8 cellular contexts compared by ENCODE assay signal in the genomic region with DNA sequence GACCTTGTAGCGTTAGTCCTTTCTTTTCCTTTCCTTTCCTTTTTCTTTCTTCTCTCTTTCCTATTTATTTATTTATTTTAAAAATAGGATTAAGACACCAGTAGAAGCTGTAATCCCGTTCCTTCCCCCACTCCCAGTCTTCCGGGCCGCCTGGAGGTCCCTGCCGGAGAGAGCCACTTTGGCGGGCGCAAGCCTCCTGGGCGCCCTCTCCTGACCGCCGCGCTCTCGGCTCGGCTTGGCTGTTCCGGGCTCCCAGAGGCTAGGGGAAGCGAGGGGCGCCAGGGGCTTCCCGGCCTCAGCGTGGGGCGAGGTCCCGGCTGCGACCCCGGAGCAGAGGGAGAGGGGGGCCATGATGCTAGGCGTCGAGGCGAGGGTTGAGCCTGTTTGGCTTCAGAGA. TPM values are rescaled to one million over a fixed set of nuclear protein-coding genes. Genes with fewer than 3 reads are reported as not detected.
DNase-seq lines count a peak whose midpoint lies in the region; ATAC-seq and TF ChIP-seq lines count a peak whose summit lies in the region.

No MANE protein-coding gene starts in this region.

- H3K4me3 ChIP-seq in coronary artery (peak overlapping the region; percentile 59), iPS-20b (ENCODE audit: low read length) (peak overlapping the region; percentile 60)

- H3K4me1 Mint-ChIP-seq in activated CD8-positive, alpha-beta T cell treated with anti-CD3 and anti-CD28 coated beads, Interleukin-2, amount 10 ng/mL, durations not matched to agents 7 days and 5 days (ENCODE audit: low read depth), result no peaks in the 10 kb centered on the region

- no peak for DNase-seq in coronary artery (ENCODE audit: low spot score)
- DNase-seq in sciatic nerve (ENCODE audit: low spot score), result no peak
- no peak for DNase-seq in DMS114 treated with DMSO at 0.1 percent for 48 hours (lab: John Stamatoyannopoulos, UW; ENCODE audit: unreplicated experiment)
- no peak for DNase-seq in activated CD8-positive, alpha-beta memory T cell treated with anti-CD3 and anti-CD28 coated beads, Interleukin-2, amount 50 U/mL, for 48 hours
- no peak for DNase-seq in activated CD8-positive, alpha-beta T cell treated with anti-CD3 and anti-CD28 coated beads, Interleukin-2, amount 10 ng/mL, durations not matched to agents 7 days and 5 days

- peaks cover 20% of the 10 kb centered on the region for H3K4me1 ChIP-seq in ES-I3 (ENCODE audit: insufficient read depth, low read length)
- peaks cover 23% of the 10 kb centered on the region for H3K4me1 ChIP-seq in iPS-20b (ENCODE audit: insufficient read depth, low read length)

- POLR2A ChIA-PET in activated CD8-positive, alpha-beta T cell treated with anti-CD3 and anti-CD28 coated beads, Interleukin-2, amount 10 ng/mL, durations not matched to agents 7 days and 5 days (lab: Charles Lee), result no interaction called here

- H3K36me3 ChIP-seq in ES-I3 (ENCODE audit: insufficient read depth, low read length), result no peaks in the 10 kb centered on the region
- H3K36me3 ChIP-seq in iPS-20b (ENCODE audit: insufficient read depth, low read depth, low read length), result no peaks in the 10 kb centered on the region

- intact Hi-C loops in sciatic nerve (cut with DNase I), result no loop called here

- H3K4me3 Mint-ChIP-seq in activated CD8-positive, alpha-beta T cell treated with anti-CD3 and anti-CD28 coated beads, Interleukin-2, amount 10 ng/mL, durations not matched to agents 7 days and 5 days, result no peak overlapping the region

- H3K27ac ChIP-seq in coronary artery, result peak overlapping the region in 1 of 2 donors; percentile 86
- no peak overlapping the region for H3K27ac ChIP-seq in iPS-20b (ENCODE audit: low read length)

- H3K9me3 Mint-ChIP-seq in activated CD8-positive, alpha-beta T cell treated with anti-CD3 and anti-CD28 coated beads, Interleukin-2, amount 10 ng/mL, durations not matched to agents 7 days and 5 days (ENCODE audit: insufficient read depth), result no peaks in the 10 kb centered on the region

- H3K36me3 Mint-ChIP-seq in activated CD8-positive, alpha-beta T cell treated with anti-CD3 and anti-CD28 coated beads, Interleukin-2, amount 10 ng/mL, durations not matched to agents 7 days and 5 days (ENCODE audit: low read depth), result no peaks in the 10 kb centered on the region

- H3K9me3 ChIP-seq in ES-I3 (ENCODE audit: control insufficient read depth, insufficient read depth, low read length), result no peaks in the 10 kb centered on the region
- H3K9me3 ChIP-seq in iPS-20b (ENCODE audit: insufficient read depth, low read depth, low read length), result no peaks in the 10 kb centered on the region

- TF ChIP-seq CTCF in coronary artery (IDR thresholded peaks at IDR 0.05), result no peak

- peak overlapping the region; percentile 53 for H3K9ac ChIP-seq in ES-I3 (ENCODE audit: low read depth, low read length)
- 0 out of 2 replicates have a peak overlapping the region, but pooled peaks have one; percentile 29 for H3K9ac ChIP-seq in iPS-20b (ENCODE audit: low read depth, low read length)

- peaks cover 26% of the 10 kb centered on the region for H3K27me3 Mint-ChIP-seq in activated CD8-positive, alpha-beta T cell treated with anti-CD3 and anti-CD28 coated beads, Interleukin-2, amount 10 ng/mL, durations not matched to agents 7 days and 5 days (ENCODE audit: low read depth)

- no peak overlapping the region for H3K27ac Mint-ChIP-seq in activated CD8-positive, alpha-beta T cell treated with anti-CD3 and anti-CD28 coated beads, Interleukin-2, amount 10 ng/mL, durations not matched to agents 7 days and 5 days

- CTCF ChIA-PET in activated CD8-positive, alpha-beta T cell treated with anti-CD3 and anti-CD28 coated beads, Interleukin-2, amount 10 ng/mL, durations not matched to agents 7 days and 5 days (lab: Charles Lee), result no interaction called here

- peaks cover 78% of the 10 kb centered on the region for H3K27me3 ChIP-seq in iPS-20b (ENCODE audit: insufficient read depth, low read length)

- peak; percentile 58 for ATAC-seq in sciatic nerve
- ATAC-seq in HG03469 (IDR thresholded peaks at IDR 0.05; ENCODE audit: unreplicated experiment), result no peak
- ATAC-seq in activated CD8-positive, alpha-beta T cell treated with anti-CD3 and anti-CD28 coated beads, Interleukin-2, amount 10 ng/mL, durations not matched to agents 7 days and 5 days, result no peak

RNA-seq across cellular contexts. Expression of a gene that starts 10.9 kb away (rescaled TPM):
- 18.0 TPM for total RNA-seq in sciatic nerve
- total RNA-seq in activated CD8-positive, alpha-beta T cell treated with anti-CD3 and anti-CD28 coated beads, Interleukin-2, amount 10 ng/mL, durations not matched to agents 7 days and 5 days, result not detected

Comparison
In these comparisons a context has a peak if more than half of its experiments do, and no peak if none do; other contexts are left out.
1. RNA of a gene that starts 10.9 kb away (total RNA-seq): 18.0 TPM in sciatic nerve (single experiment); not detected in activated CD8-positive, alpha-beta T cell treated with anti-CD3 and anti-CD28 coated beads, Interleukin-2, amount 10 ng/mL, durations not matched to agents 7 days and 5 days; every median in the first group is over 10 times any median in the second.